In the genomic region with DNA sequence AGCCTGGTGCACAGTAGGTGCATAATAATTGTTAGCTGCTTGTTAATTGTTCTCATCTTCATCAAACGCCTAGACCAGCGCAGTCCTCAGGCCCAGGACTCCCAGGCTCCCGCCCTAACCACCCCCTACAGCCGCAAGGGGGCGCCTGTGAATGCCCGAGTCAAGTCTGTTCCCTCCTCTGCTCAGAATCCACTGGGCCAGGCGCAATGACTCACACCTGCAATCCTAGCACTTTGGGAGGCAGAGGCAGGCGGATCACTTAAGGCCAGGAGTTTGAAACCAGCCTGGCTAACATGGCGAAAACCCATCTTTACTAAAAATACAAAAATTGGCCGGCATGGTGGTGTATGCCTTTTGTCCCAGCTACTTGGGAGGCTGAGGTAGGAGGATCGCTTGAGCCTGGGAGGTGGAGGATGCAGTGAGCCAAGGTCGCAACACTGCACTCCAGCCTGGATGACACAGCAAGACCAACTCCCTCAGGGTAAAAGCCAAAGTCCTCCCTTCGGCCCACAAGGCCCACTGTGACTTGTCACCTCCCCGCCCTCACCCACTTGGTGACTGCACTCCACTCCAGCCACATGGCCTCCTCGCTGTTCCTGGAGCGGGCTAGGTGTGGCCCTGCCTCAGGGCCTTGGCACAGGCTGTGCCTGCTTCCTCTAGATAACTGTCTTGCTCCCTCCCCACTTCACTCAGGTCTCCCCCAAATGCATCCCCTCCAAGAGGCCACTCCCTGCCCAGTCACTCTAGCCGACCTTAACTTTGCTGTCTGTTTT, we compare ENCODE assay signal across 7 cellular contexts. TPM values are rescaled to one million over a fixed set of nuclear protein-coding genes. Genes with fewer than 3 reads are reported as not detected.
DNase-seq lines count a peak whose midpoint lies in the region; ATAC-seq, FAIRE-seq and TF ChIP-seq lines count a peak whose summit lies in the region.

No MANE protein-coding gene starts in this region.

- H3K79me1 ChIP-seq in mesendoderm (ENCODE audit: low read length): no peaks in the 10 kb centered on the region

- no peak for ATAC-seq in HG03175 (IDR thresholded peaks at IDR 0.05; ENCODE audit: unreplicated experiment)

- H3K9me3 Mint-ChIP-seq in activated CD4-positive, alpha-beta T cell treated with anti-CD3 and anti-CD28 coated beads, Interleukin-2, amount 10 ng/mL, durations not matched to agents 7 days and 5 days: no peaks in the 10 kb centered on the region

- H2BK5ac ChIP-seq in mesendoderm (ENCODE audit: low read length): no peak overlapping the region

- POLR2A ChIA-PET in activated CD4-positive, alpha-beta T cell treated with anti-CD3 and anti-CD28 coated beads, Interleukin-2, amount 10 ng/mL, durations not matched to agents 7 days and 5 days (lab: Charles Lee): no interaction called here

- no peak overlapping the region for H3K56ac ChIP-seq in mesendoderm (ENCODE audit: low read length)

- TF ChIP-seq POLR2A in GM12891 (IDR thresholded peaks at IDR 0.05; ENCODE audit: low read depth, low read length): no peak

- no peaks in the 10 kb centered on the region for H3K27me3 Mint-ChIP-seq in activated CD4-positive, alpha-beta T cell treated with anti-CD3 and anti-CD28 coated beads, Interleukin-2, amount 10 ng/mL, durations not matched to agents 7 days and 5 days

- peaks cover 11% of the 10 kb centered on the region for H3K36me3 Mint-ChIP-seq in activated CD4-positive, alpha-beta T cell treated with anti-CD3 and anti-CD28 coated beads, Interleukin-2, amount 10 ng/mL, durations not matched to agents 7 days and 5 days (ENCODE audit: low read depth)

- WGBS in mesendoderm (ENCODE audit: extremely low coverage, insufficient coverage, low lambda C conversion rate): no CpG with 5 or more reads among the region's 17 CpGs

- H3K4me1 ChIP-seq in mesendoderm (ENCODE audit: control insufficient read depth, low read depth, low read length): no peaks in the 10 kb centered on the region

- no peak overlapping the region for H2BK15ac ChIP-seq in mesendoderm (replicated peaks; ENCODE audit: low read depth)

- no peaks in the 10 kb centered on the region for H3K27me3 ChIP-seq in dorsolateral prefrontal cortex
- no peaks in the 10 kb centered on the region for H3K27me3 ChIP-seq in mesendoderm (ENCODE audit: insufficient read depth, low read length, poor library complexity)

- intact Hi-C loops in dorsolateral prefrontal cortex (cut with DNase I): loop anchor here in 1 of 2 donors (5.0 kb wide), 1 partner anchor 91 kb away; no protein-coding TSS in a partner anchor

- H4K5ac ChIP-seq in mesendoderm (ENCODE audit: low read length): no peak overlapping the region

- FAIRE-seq in GM12891 (lab: Jason Lieb, UNC): peak; percentile 47

- DNase-seq in GM12891 (ENCODE audit: insufficient read length, low spot score): peak; percentile 76
- peak; percentile 41 for DNase-seq in NCI-H2196 treated with DMSO at 0.1 percent for 48 hours (lab: John Stamatoyannopoulos, UW; ENCODE audit: unreplicated experiment)
- DNase-seq in activated CD4-positive, alpha-beta T cell treated with anti-CD3 and anti-CD28 coated beads, Interleukin-2, amount 10 ng/mL, durations not matched to agents 7 days and 5 days: peak; percentile 65
- peak in 8 of 10 donors; percentile 41 to 78 (median 64) for DNase-seq in dorsolateral prefrontal cortex
- DNase-seq in mesendoderm: peak; percentile 93
- DNase-seq in stimulated activated CD8-positive, alpha-beta memory T cell treated with anti-CD3 and anti-CD28 coated beads, Interleukin-4, amount 100 ng/mL, for 48 hours: peak; percentile 83

- H3K4ac ChIP-seq in mesendoderm (ENCODE audit: low read depth, low read length): no peak overlapping the region

- CTCF ChIA-PET in activated CD4-positive, alpha-beta T cell treated with anti-CD3 and anti-CD28 coated beads, Interleukin-2, amount 10 ng/mL, durations not matched to agents 7 days and 5 days (lab: Charles Lee): interaction anchor here (0.5 to 5.9 kb wide), 8 partner anchors 9 to 120 kb away, joined by 3 to 36 read pairs (median 4); no protein-coding TSS in a partner anchor

- H3K27ac ChIP-seq in dorsolateral prefrontal cortex (peak overlapping the region in 37 of 59 donors; percentile 1 to 88 (median 51)), mesendoderm (ENCODE audit: low read depth, low read length) (no peak overlapping the region)

- no peak overlapping the region for H3K4me2 ChIP-seq in mesendoderm (ENCODE audit: low read length)

- H3K4me3 ChIP-seq in dorsolateral prefrontal cortex (no peak overlapping the region), mesendoderm (ENCODE audit: low read length) (no peak overlapping the region)

- no peak overlapping the region for H3K4me3 Mint-ChIP-seq in activated CD4-positive, alpha-beta T cell treated with anti-CD3 and anti-CD28 coated beads, Interleukin-2, amount 10 ng/mL, durations not matched to agents 7 days and 5 days

- H2BK120ac ChIP-seq in mesendoderm (ENCODE audit: low read depth, low read length): no peak overlapping the region

- peak in 55 of 56 donors; percentile 20 to 74 (median 62) for TF ChIP-seq CTCF in dorsolateral prefrontal cortex (IDR thresholded peaks at IDR 0.05 in 54 of 56, conservative IDR thresholded peaks at IDR 0.05 in 2 of 56; ENCODE audit: low read depth in 1 of 56, partially characterized antibody in 56 of 56)

- H4K8ac ChIP-seq in mesendoderm (ENCODE audit: low read depth, low read length): no peak overlapping the region

- H3K27ac Mint-ChIP-seq in activated CD4-positive, alpha-beta T cell treated with anti-CD3 and anti-CD28 coated beads, Interleukin-2, amount 10 ng/mL, durations not matched to agents 7 days and 5 days: peak overlapping the region; percentile 17

- H3K23ac ChIP-seq in mesendoderm (ENCODE audit: low read length): no peak overlapping the region

- no peak overlapping the region for H3K18ac ChIP-seq in mesendoderm (ENCODE audit: low read length)

- peaks cover 2% of the 10 kb centered on the region for H3K36me3 ChIP-seq in mesendoderm (ENCODE audit: control insufficient read depth, insufficient read depth, low read length)

- no peak overlapping the region for H2AK5ac ChIP-seq in mesendoderm (ENCODE audit: low read length)

- no peak overlapping the region for H3K9ac ChIP-seq in mesendoderm (ENCODE audit: low read length)

- no peaks in the 10 kb centered on the region for H3K4me1 Mint-ChIP-seq in activated CD4-positive, alpha-beta T cell treated with anti-CD3 and anti-CD28 coated beads, Interleukin-2, amount 10 ng/mL, durations not matched to agents 7 days and 5 days

- no peaks in the 10 kb centered on the region for H3K79me2 ChIP-seq in mesendoderm (ENCODE audit: control insufficient read depth, insufficient read depth, low read length)

TF ChIP-seq in GM12891, 5 proteins besides CTCF, POLR2A, EP300 and RAD21:
- TF ChIP-seq PAX5 (IDR thresholded peaks at IDR 0.05; ENCODE audit: insufficient read depth, low read length, severe bottlenecking) (no peak), SPI1 (IDR thresholded peaks at IDR 0.05; ENCODE audit: low read depth, low read length) (no peak), TAF1 (IDR thresholded peaks at IDR 0.05; ENCODE audit: low read depth, low read length) (no peak), POU2F2 (IDR thresholded peaks at IDR 0.05; ENCODE audit: low read depth, low read length) (no peak), POLR2AphosphoS5 (IDR thresholded peaks at IDR 0.05; ENCODE audit: low read depth, low read length) (no peak)

RNA-seq across cellular contexts. Expression of gene ZNF653, which starts 9.1 kb away (rescaled TPM):
- polyA plus RNA-seq in GM12891 (2012; ENCODE audit: low read depth, missing spikeins): 6.6 TPM
- total RNA-seq in activated CD4-positive, alpha-beta T cell treated with anti-CD3 and anti-CD28 coated beads, Interleukin-2, amount 10 ng/mL, durations not matched to agents 7 days and 5 days: 10 to 100 TPM; 21.4 to 24.4 TPM
- 10 to 100 TPM; 10.4 to 33.2 (median 19.5) TPM for total RNA-seq in dorsolateral prefrontal cortex
- 5.3 TPM for polyA plus RNA-seq in mesendoderm (2013, experiment 1 of 2)
- polyA plus RNA-seq in mesendoderm (2013, experiment 2 of 2): 5.2 TPM

RNA-seq across cellular contexts. Expression of gene ELAVL3, which starts 15.7 kb away (rescaled TPM):
- polyA plus RNA-seq in GM12891 (2012; ENCODE audit: low read depth, missing spikeins): 0.26 TPM
- under 1 TPM in 1 of 2 experiments, not detected in 1; 0.50 TPM for total RNA-seq in activated CD4-positive, alpha-beta T cell treated with anti-CD3 and anti-CD28 coated beads, Interleukin-2, amount 10 ng/mL, durations not matched to agents 7 days and 5 days
- 100 to 1,000 TPM; 121 to 226 (median 173) TPM for total RNA-seq in dorsolateral prefrontal cortex
- polyA plus RNA-seq in mesendoderm (2013, experiment 1 of 2): 0.04 TPM
- 0.06 TPM for polyA plus RNA-seq in mesendoderm (2013, experiment 2 of 2)

RNA-seq across cellular contexts. Expression of gene ECSIT, which starts 32.4 kb away (rescaled TPM):
- 27.1 TPM for polyA plus RNA-seq in GM12891 (2012; ENCODE audit: low read depth, missing spikeins)
- total RNA-seq in activated CD4-positive, alpha-beta T cell treated with anti-CD3 and anti-CD28 coated beads, Interleukin-2, amount 10 ng/mL, durations not matched to agents 7 days and 5 days: 10 to 100 TPM; 21.6 to 28.8 TPM
- 10 to 100 TPM; 46.5 to 84.8 (median 66.3) TPM for total RNA-seq in dorsolateral prefrontal cortex
- 32.8 TPM for polyA plus RNA-seq in mesendoderm (2013, experiment 1 of 2)
- 32.9 TPM for polyA plus RNA-seq in mesendoderm (2013, experiment 2 of 2)

RNA-seq across cellular contexts. Expression of gene CNN1, which starts 42.1 kb away (rescaled TPM):
- 0.17 TPM for polyA plus RNA-seq in GM12891 (2012; ENCODE audit: low read depth, missing spikeins)
- not detected for total RNA-seq in activated CD4-positive, alpha-beta T cell treated with anti-CD3 and anti-CD28 coated beads, Interleukin-2, amount 10 ng/mL, durations not matched to agents 7 days and 5 days
- 10 to 100 TPM in 31 of 120 experiments, 1 to 10 TPM in 89; 1.4 to 77.3 (median 6.5) TPM for total RNA-seq in dorsolateral prefrontal cortex
- polyA plus RNA-seq in mesendoderm (2013, experiment 1 of 2): 50.0 TPM
- polyA plus RNA-seq in mesendoderm (2013, experiment 2 of 2): 53.3 TPM

Comparison
In these comparisons a context has a peak if more than half of its experiments do, and no peak if none do; other contexts are left out.
1. DNase-seq: peak in every context shown above with its lines; median percentile 93 in mesendoderm; 83 in stimulated activated CD8-positive, alpha-beta memory T cell treated with anti-CD3 and anti-CD28 coated beads, Interleukin-4, amount 100 ng/mL, for 48 hours; 76 in GM12891; 65 in activated CD4-positive, alpha-beta T cell treated with anti-CD3 and anti-CD28 coated beads, Interleukin-2, amount 10 ng/mL, durations not matched to agents 7 days and 5 days; 64 in dorsolateral prefrontal cortex; 41 in NCI-H2196 treated with DMSO at 0.1 percent for 48 hours.
2. RNA of gene ELAVL3, which starts 15.7 kb away (total RNA-seq): 121 to 226 TPM in dorsolateral prefrontal cortex; 0.50 TPM in activated CD4-positive, alpha-beta T cell treated with anti-CD3 and anti-CD28 coated beads, Interleukin-2, amount 10 ng/mL, durations not matched to agents 7 days and 5 days; every median in the first group is over 10 times any median in the second.